Comparison of ENCODE assay signal across 21 cellular contexts in genomic region chrX:13540602-13541001, GRCh38. TPM values are rescaled to one million over a fixed set of nuclear protein-coding genes. Genes with fewer than 3 reads are reported as not detected.
DNase-seq lines count a peak whose midpoint lies in the region; FAIRE-seq and TF ChIP-seq lines count a peak whose summit lies in the region.
"Had no signal": no experiment of that assay in that cellular context is flagged by ENCODE, and none has a peak within 500 bp of the region (broad histone marks: within the 10 kb centered on the region; RNA-seq: fewer than 3 reads in every experiment).

No MANE protein-coding gene starts in this region.

- peak; percentile 39 for FAIRE-seq in astrocyte (lab: Jason Lieb, UNC)
- FAIRE-seq: A549, D721Med, GM12892 had no signal

- H3K4me2 ChIP-seq in astrocyte (ENCODE audit: low read length) (no peak overlapping the region), smooth muscle cell (peak overlapping the region; percentile 43)
- H3K4me2 ChIP-seq: A549 had no signal

- no peak overlapping the region for H3K27ac Mint-ChIP-seq in astrocyte (ENCODE audit: unreplicated experiment)
- H3K27ac Mint-ChIP-seq: CD4-positive, alpha-beta T cell had no signal

- H3K36me3 Mint-ChIP-seq in astrocyte (ENCODE audit: low read depth, unreplicated experiment) = no peaks in the 10 kb centered on the region

- H3K9ac ChIP-seq in astrocyte (ENCODE audit: low read length) = no peak overlapping the region
- no peak overlapping the region for H3K9ac ChIP-seq in smooth muscle cell (ENCODE audit: low read depth)
- H3K9ac ChIP-seq: GM23248 had no signal

- H3K9me3 ChIP-seq in astrocyte (ENCODE audit: insufficient read depth, low read depth, low read length) = no peaks in the 10 kb centered on the region
- no peaks in the 10 kb centered on the region for H3K9me3 ChIP-seq in smooth muscle cell (replicated peaks; ENCODE audit: low read depth)
- H3K9me3 ChIP-seq in ovary = no peaks in the 10 kb centered on the region
- H3K9me3 ChIP-seq in tibial nerve = no peaks in the 10 kb centered on the region
- no peaks in the 10 kb centered on the region for H3K9me3 ChIP-seq in vagina
- H3K9me3 ChIP-seq: A549, Caco-2, HAP-1 had no signal

- intact Hi-C loops in ovary (cut with DNase I) (no loop called here), vagina (cut with DNase I) (no loop called here)

- no peaks in the 10 kb centered on the region for H3K4me1 Mint-ChIP-seq in astrocyte (ENCODE audit: low read depth, unreplicated experiment)

- no peaks in the 10 kb centered on the region for H3K79me2 ChIP-seq in astrocyte (ENCODE audit: insufficient read depth, low read length)
- H3K79me2 ChIP-seq in smooth muscle cell (ENCODE audit: low read depth) = no peaks in the 10 kb centered on the region

- H3K27me3 ChIP-seq in astrocyte (ENCODE audit: insufficient read depth, low read length) = no peaks in the 10 kb centered on the region
- no peaks in the 10 kb centered on the region for H3K27me3 ChIP-seq in smooth muscle cell (ENCODE audit: low read depth)
- no peaks in the 10 kb centered on the region for H3K27me3 ChIP-seq in ovary
- H3K27me3 ChIP-seq in tibial nerve = no peaks in the 10 kb centered on the region
- H3K27me3 ChIP-seq in vagina = no peaks in the 10 kb centered on the region

- no peaks in the 10 kb centered on the region for H4K20me1 ChIP-seq in astrocyte (ENCODE audit: insufficient read depth, low read length)
- H4K20me1 ChIP-seq in smooth muscle cell (ENCODE audit: low read depth) = no peaks in the 10 kb centered on the region

- no peaks in the 10 kb centered on the region for H3K27me3 Mint-ChIP-seq in astrocyte (ENCODE audit: low read depth, unreplicated experiment)
- H3K27me3 Mint-ChIP-seq: CD4-positive, alpha-beta T cell had no signal

- peaks cover 6% of the 10 kb centered on the region for H3F3A ChIP-seq in smooth muscle cell (ENCODE audit: low read depth)

- H3K4me1 ChIP-seq in astrocyte (ENCODE audit: insufficient read depth, low read length) = no peaks in the 10 kb centered on the region
- no peaks in the 10 kb centered on the region for H3K4me1 ChIP-seq in smooth muscle cell (ENCODE audit: low read depth)
- peaks cover 2% of the 10 kb centered on the region for H3K4me1 ChIP-seq in ovary (ENCODE audit: insufficient read depth)
- H3K4me1 ChIP-seq in tibial nerve = no peaks in the 10 kb centered on the region
- H3K4me1 ChIP-seq in vagina = no peaks in the 10 kb centered on the region
- H3K4me1 ChIP-seq: A549, Caco-2 had no signal

- H3K4me3 ChIP-seq in astrocyte (ENCODE audit: insufficient read depth, low read depth, low read length) = no peak overlapping the region
- no peak overlapping the region for H3K4me3 ChIP-seq in fibroblast of villous mesenchyme (ENCODE audit: low read depth, low read length)
- no peak overlapping the region for H3K4me3 ChIP-seq in smooth muscle cell
- H3K4me3 ChIP-seq in ovary = no peak overlapping the region
- no peak overlapping the region for H3K4me3 ChIP-seq in tibial nerve
- H3K4me3 ChIP-seq in vagina = no peak overlapping the region
- H3K4me3 ChIP-seq: A549, GM23248, HAP-1 had no signal

- DNase-seq in EH (ENCODE audit: low read depth) (peak; percentile 22), astrocyte (ENCODE audit: low read depth) (no peak), fibroblast of villous mesenchyme (ENCODE audit: low read depth) (peak; percentile 84), smooth muscle cell (lab: John Stamatoyannopoulos, UW; ENCODE audit: unreplicated experiment) (no peak), ovary (no peak), tibial nerve (ENCODE audit: low spot score in 2 of 2) (no peak), vagina (ENCODE audit: extremely low spot score in 2 of 2) (no peak)
- DNase-seq: AML-193; CD4-positive, alpha-beta T cell; GDM1; GM23248 had no signal

- no peak for TF ChIP-seq POLR2A in ovary (IDR thresholded peaks at IDR 0.05)
- no peak for TF ChIP-seq POLR2A in tibial nerve (IDR thresholded peaks at IDR 0.05)
- TF ChIP-seq POLR2A in vagina (IDR thresholded peaks at IDR 0.05) = no peak

- 63% methylated on average over 2 of the region's 2 CpGs for WGBS in smooth muscle cell (ENCODE audit: low lambda C conversion rate)
- 41 to 55% (median 47%) methylated on average over 2 of the region's 2 CpGs for WGBS in ovary, 3 donors
- 80 to 81% methylated on average over 2 of the region's 2 CpGs for WGBS in tibial nerve, 2 donors

- H3K4me3 Mint-ChIP-seq in astrocyte (ENCODE audit: unreplicated experiment) = no peak overlapping the region
- H3K4me3 Mint-ChIP-seq: CD4-positive, alpha-beta T cell had no signal

- TF ChIP-seq CTCF in astrocyte (IDR thresholded peaks at IDR 0.05; ENCODE audit: insufficient read depth, low read depth, low read length) = no peak
- no peak for TF ChIP-seq CTCF in fibroblast of villous mesenchyme (IDR thresholded peaks at IDR 0.05; ENCODE audit: insufficient read depth, low read depth, low read length)
- TF ChIP-seq CTCF in smooth muscle cell (IDR thresholded peaks at IDR 0.05; ENCODE audit: borderline replicate concordance, insufficient read depth, poor library complexity, severe bottlenecking) = no peak
- no peak for TF ChIP-seq CTCF in ovary (IDR thresholded peaks at IDR 0.05)
- TF ChIP-seq CTCF in tibial nerve (IDR thresholded peaks at IDR 0.05) = no peak
- TF ChIP-seq CTCF in vagina (IDR thresholded peaks at IDR 0.05) = no peak

- TF ChIP-seq EP300 in ovary (IDR thresholded peaks at IDR 0.05) = no peak
- no peak for TF ChIP-seq EP300 in tibial nerve (IDR thresholded peaks at IDR 0.05)

- H2AFZ ChIP-seq in astrocyte (ENCODE audit: low read depth, low read length) (no peak overlapping the region), smooth muscle cell (ENCODE audit: low read depth) (no peak overlapping the region)
- H2AFZ ChIP-seq: GM23248 had no signal

- H3K27ac ChIP-seq in astrocyte (ENCODE audit: low read depth, low read length) (no peak overlapping the region), smooth muscle cell (ENCODE audit: low read depth) (peak overlapping the region; percentile 12), ovary (no peak overlapping the region), tibial nerve (no peak overlapping the region), vagina (no peak overlapping the region)
- H3K27ac ChIP-seq: 22Rv1, A549, C4-2B, GM23248 had no signal

- H3K36me3 ChIP-seq in astrocyte (ENCODE audit: insufficient read depth, low read length) (no peaks in the 10 kb centered on the region), smooth muscle cell (ENCODE audit: low read depth) (no peaks in the 10 kb centered on the region), ovary (no peaks in the 10 kb centered on the region), tibial nerve (no peaks in the 10 kb centered on the region), vagina (no peaks in the 10 kb centered on the region)
- H3K36me3 ChIP-seq: HAP-1 had no signal

- no peaks in the 10 kb centered on the region for H3K9me3 Mint-ChIP-seq in astrocyte (ENCODE audit: unreplicated experiment)
- H3K9me3 Mint-ChIP-seq: CD4-positive, alpha-beta T cell had no signal

RNA-seq across cellular contexts. Expression of gene EGFL6, which starts 28.8 kb away (rescaled TPM):
- total RNA-seq in astrocyte = 0.18 TPM in 1 of 2 replicates, not detected in the other
- total RNA-seq in fibroblast of villous mesenchyme = 0.32 and 0.86 TPM in 2 replicates
- total RNA-seq in smooth muscle cell = 213 and 365 TPM in 2 replicates
- polyA plus RNA-seq in smooth muscle cell = 194 and 350 TPM in 2 replicates
- total RNA-seq in ovary = under 1 TPM in 3 of 7 donors, not detected in 4; 0.12 to 0.34 (median 0.15) TPM
- 1 to 10 TPM in 1 of 2 donors, under 1 TPM in 1; 0.36 to 1.3 TPM for polyA plus RNA-seq in ovary
- total RNA-seq in tibial nerve = not detected
- 0.98 TPM for total RNA-seq in vagina
- total RNA-seq: CD4-positive, alpha-beta T cell; GM23248; H4; HT-29 had no signal
- polyA plus RNA-seq: A549, BJ, GM23248 had no signal

Comparison
In these comparisons a context has a peak if more than half of its experiments do, and no peak if none do; other contexts are left out.
1. DNase-seq: peak in EH (single experiment) and fibroblast of villous mesenchyme (single experiment); none in astrocyte (single experiment), smooth muscle cell (single experiment), ovary (0 of 5), tibial nerve (0 of 2) and vagina (0 of 2).
2. RNA of gene EGFL6, which starts 28.8 kb away (total RNA-seq): 213 to 365 TPM in smooth muscle cell; 0.98 TPM in vagina (single experiment), 0.32 to 0.86 TPM in fibroblast of villous mesenchyme, 0.18 TPM in astrocyte, 0.12 to 0.34 TPM in ovary and not detected in tibial nerve; every median in the first group is over 100 times any median in the second.